ENCODE assay signal across 8 cellular contexts in genomic region chr4:141636077-141636770, GRCh38. TPM values are rescaled to one million over a fixed set of nuclear protein-coding genes. Genes with fewer than 3 reads are reported as not detected.
DNase-seq lines count a peak whose midpoint lies in the region; ATAC-seq and TF ChIP-seq lines count a peak whose summit lies in the region.

A gene with protein sequence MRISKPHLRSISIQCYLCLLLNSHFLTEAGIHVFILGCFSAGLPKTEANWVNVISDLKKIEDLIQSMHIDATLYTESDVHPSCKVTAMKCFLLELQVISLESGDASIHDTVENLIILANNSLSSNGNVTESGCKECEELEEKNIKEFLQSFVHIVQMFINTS (plus strand): TSS chr4:141636583. CDS start chr4:141719465, 82,882 bp downstream.

- H3K27me3 ChIP-seq in Peyer's patch (no peaks in the 10 kb centered on the region), trophoblast cell (ENCODE audit: insufficient read depth, low read length) (peaks cover 8% of the 10 kb centered on the region)

- peak within 1 kb of the TSS; percentile 92 for H3K4me3 Mint-ChIP-seq in glutamatergic neuron (ENCODE audit: unreplicated experiment)

- H3K79me2 ChIP-seq in trophoblast cell (ENCODE audit: control insufficient read depth, insufficient read depth, low read length, poor library complexity), result no peaks in the 10 kb centered on the region

- H3K9me3 ChIP-seq in Peyer's patch (no peaks in the 10 kb centered on the region), trophoblast cell (ENCODE audit: insufficient read depth, low read depth, low read length) (no peaks in the 10 kb centered on the region)

- no peak within 1 kb of the TSS for H4K91ac ChIP-seq in trophoblast cell (ENCODE audit: low read depth, low read length)

- peak; percentile 63 for ATAC-seq in HG02981 (IDR thresholded peaks at IDR 0.05; ENCODE audit: unreplicated experiment)

- H3K4ac ChIP-seq in trophoblast cell (ENCODE audit: low read depth, low read length), result no peak within 1 kb of the TSS

- TF ChIP-seq POLR2A in GM18526 (IDR thresholded peaks at IDR 0.05; ENCODE audit: extremely low read depth, insufficient read length), result peak; percentile 30
- TF ChIP-seq POLR2A in Peyer's patch (IDR thresholded peaks at IDR 0.05), result no peak

- H2BK120ac ChIP-seq in trophoblast cell (ENCODE audit: insufficient read depth, low read length, poor library complexity), result no peak within 1 kb of the TSS

- H3K79me1 ChIP-seq in trophoblast cell (ENCODE audit: low read length), result no peaks in the 10 kb centered on the region

- H3K14ac ChIP-seq in trophoblast cell (ENCODE audit: low read length), result no peak within 1 kb of the TSS

- peak in 3 of 6 experiments; percentile 15 to 24 (median 23) for TF ChIP-seq CTCF in Peyer's patch (IDR thresholded peaks at IDR 0.05)
- no peak for TF ChIP-seq CTCF in glutamatergic neuron (IDR thresholded peaks at IDR 0.05; ENCODE audit: partially characterized antibody, unreplicated experiment)

- H2BK5ac ChIP-seq in trophoblast cell (ENCODE audit: low read depth, low read length, poor library complexity), result no peak within 1 kb of the TSS

- H3K9ac ChIP-seq in trophoblast cell (ENCODE audit: low read length), result no peak within 1 kb of the TSS

- no peak within 1 kb of the TSS for H4K8ac ChIP-seq in trophoblast cell (ENCODE audit: low read depth, low read length)

- H3K4me1 ChIP-seq in Peyer's patch (peaks cover 0 to 17% (median 0%) of the 10 kb centered on the region in 4 donors), trophoblast cell (ENCODE audit: control insufficient read depth in 1 of 2, insufficient read depth in 2 of 2, low read length in 2 of 2) (peaks cover 0 to 4% of the 10 kb centered on the region in 2 experiments), urinary bladder (ENCODE audit: insufficient read depth) (no peaks in the 10 kb centered on the region)

- no peak within 1 kb of the TSS for H4K12ac ChIP-seq in trophoblast cell (ENCODE audit: low read depth, low read length)

- H3K27ac ChIP-seq in Peyer's patch (peak within 1 kb of the TSS; percentile 80 to 95 (median 90)), trophoblast cell (ENCODE audit: low read depth, low read length) (no peak within 1 kb of the TSS), urinary bladder (ENCODE audit: low read depth) (peak within 1 kb of the TSS; percentile 83)

- no peaks in the 10 kb centered on the region for H3K4me1 Mint-ChIP-seq in glutamatergic neuron (ENCODE audit: low read depth, unreplicated experiment)

- no peak within 1 kb of the TSS for H2AK5ac ChIP-seq in trophoblast cell (ENCODE audit: low read length)

- no peak within 1 kb of the TSS for H2BK12ac ChIP-seq in trophoblast cell (ENCODE audit: low read length)

- H3K27ac Mint-ChIP-seq in glutamatergic neuron (ENCODE audit: unreplicated experiment), result no peak within 1 kb of the TSS

- no peaks in the 10 kb centered on the region for H3K36me3 ChIP-seq in Peyer's patch
- H3K36me3 ChIP-seq in trophoblast cell (ENCODE audit: control insufficient read depth in 1 of 2, insufficient read depth in 2 of 2, low read length in 2 of 2), result no peaks in the 10 kb centered on the region
- H3K36me3 ChIP-seq in urinary bladder (ENCODE audit: insufficient read depth), result no peaks in the 10 kb centered on the region

- no CpG with 5 or more reads among the region's 43 CpGs for WGBS in trophoblast cell (ENCODE audit: extremely low coverage, insufficient coverage, insufficient read length)
- 3% methylated on average over 43 of the region's 43 CpGs for WGBS in urinary bladder

- no peaks in the 10 kb centered on the region for H3K9me3 Mint-ChIP-seq in glutamatergic neuron (ENCODE audit: unreplicated experiment)

- no peaks in the 10 kb centered on the region for H3K36me3 Mint-ChIP-seq in glutamatergic neuron (ENCODE audit: unreplicated experiment)

- peak within 1 kb of the TSS; percentile 75 for H3K4me2 ChIP-seq in trophoblast cell (ENCODE audit: low read length)

- H3K4me3 ChIP-seq in Peyer's patch (peak within 1 kb of the TSS; percentile 73 to 97 (median 82)), trophoblast cell (ENCODE audit: low read depth, low read length) (peak within 1 kb of the TSS; percentile 23), urinary bladder (ENCODE audit: low read depth, low read length) (peak within 1 kb of the TSS; percentile 85)

- peaks cover 7% of the 10 kb centered on the region for H3K27me3 Mint-ChIP-seq in glutamatergic neuron (ENCODE audit: unreplicated experiment)

- no peak within 1 kb of the TSS for H3K23ac ChIP-seq in trophoblast cell (ENCODE audit: low read length)

- H2AFZ ChIP-seq in trophoblast cell (ENCODE audit: insufficient read depth, low read length, poor library complexity), result peak within 1 kb of the TSS; percentile 27

- peak; percentile 56 for DNase-seq in 8988T
- DNase-seq in Peyer's patch, result peak; percentile 79 to 93 (median 92)
- peak; percentile 79 for DNase-seq in activated naive CD4-positive, alpha-beta T cell treated with Interleukin-2 at 50 U/mL for 16 hours
- peak; percentile 41 for DNase-seq in glutamatergic neuron
- peak; percentile 57 to 66 for DNase-seq in trophoblast cell

- no peak within 1 kb of the TSS for H3K18ac ChIP-seq in trophoblast cell (ENCODE audit: low read length)

RNA-seq across cellular contexts. Expression of the gene that starts here (rescaled TPM):
- total RNA-seq in Peyer's patch (10 to 100 TPM; 12.7 to 18.2 (median 15.9) TPM), glutamatergic neuron (ENCODE audit: unreplicated experiment) (not detected), urinary bladder (5.9 TPM)
- polyA plus RNA-seq in trophoblast cell (2013), result 0.06 and 0.08 TPM in 2 replicates
- polyA plus RNA-seq in urinary bladder, result 3.1 TPM

Comparison
In these comparisons a context has a peak if more than half of its experiments do, and no peak if none do; other contexts are left out.
1. Peak in DNase-seq in glutamatergic neuron; RNA of the gene not detected or under 1 TPM.
2. DNase-seq: peak in every context shown above with its lines; median percentile 92 in Peyer's patch; 79 in activated naive CD4-positive, alpha-beta T cell treated with Interleukin-2 at 50 U/mL for 16 hours; 62 in trophoblast cell; 56 in 8988T; 41 in glutamatergic neuron.
3. H3K4me3 ChIP-seq: peak in every context shown above with its lines; median percentile 85 in urinary bladder; 82 in Peyer's patch; 23 in trophoblast cell.